13 cellular contexts compared by ENCODE assay signal in genomic region chr3:52038227-52038626, GRCh38.
"Had no signal": no experiment of that assay in that cellular context is flagged by ENCODE, and none has a peak within 500 bp of the region (broad histone marks: within the 10 kb centered on the region; RNA-seq: fewer than 3 reads in every experiment).

No MANE protein-coding gene starts in this region.

- H3K79me2 ChIP-seq: hepatocyte had no signal

- H3K36me3 ChIP-seq: right lobe of liver had no signal

- H3K27ac ChIP-seq: hepatocyte, right lobe of liver had no signal

- H3K4me3 ChIP-seq: hepatocyte, mucosa of descending colon, right lobe of liver had no signal

- DNase-seq: activated T-cell treated with anti-CD3 and anti-CD28 coated beads, Interleukin-2, amount 50 U/mL, for 1 hour; amniotic stem cell; kidney glomerular epithelial cell; mucosa of descending colon; naive thymus-derived CD8-positive, alpha-beta T cell; right lobe of liver; stimulated activated CD4-positive, alpha-beta T cell treated with anti-CD3 and anti-CD28 coated beads, Interleukin-1b, Interleukin-23, amount 100 ng/mL, for 48 hours; stimulated activated naive B cell treated with anti-CD40 and anti-IgM and Interleukin-4, amounts not matched to agents 10 μg/mL and 1 μg/mL and 100 μg/mL, for 72 hours had no signal

- H3K9me3 Mint-ChIP-seq: activated naive CD4-positive, alpha-beta T cell treated with anti-CD3 and anti-CD28 coated beads, Interleukin-2, amount 50 U/mL, for 24 hours; naive thymus-derived CD8-positive, alpha-beta T cell; stimulated activated naive B cell treated with anti-CD40 and anti-IgM and Interleukin-4, amounts not matched to agents 10 μg/mL and 1 μg/mL and 100 μg/mL, for 72 hours; T-helper 1 cell treated with Interleukin-12 subunit alpha and Interleukin-12 subunit beta and Interleukin-4 antibody, amounts not matched to agents 30 μg/mL and 1 μg/mL, for 36 hours had no signal

- H3K27ac Mint-ChIP-seq: activated naive CD4-positive, alpha-beta T cell treated with anti-CD3 and anti-CD28 coated beads, Interleukin-2, amount 50 U/mL, for 24 hours; brain; progenitor cell of endocrine pancreas; stimulated activated naive B cell treated with anti-CD40 and anti-IgM and Interleukin-4, amounts not matched to agents 10 μg/mL and 1 μg/mL and 100 μg/mL, for 72 hours; T-helper 1 cell treated with Interleukin-12 subunit alpha and Interleukin-12 subunit beta and Interleukin-4 antibody, amounts not matched to agents 30 μg/mL and 1 μg/mL, for 36 hours had no signal

- H3K27me3 ChIP-seq: hepatocyte, right lobe of liver had no signal

- H2AFZ ChIP-seq: hepatocyte had no signal

- H3K4me3 Mint-ChIP-seq: activated naive CD4-positive, alpha-beta T cell treated with anti-CD3 and anti-CD28 coated beads, Interleukin-2, amount 50 U/mL, for 24 hours; brain; naive thymus-derived CD8-positive, alpha-beta T cell; stimulated activated naive B cell treated with anti-CD40 and anti-IgM and Interleukin-4, amounts not matched to agents 10 μg/mL and 1 μg/mL and 100 μg/mL, for 72 hours; T-helper 1 cell treated with Interleukin-12 subunit alpha and Interleukin-12 subunit beta and Interleukin-4 antibody, amounts not matched to agents 30 μg/mL and 1 μg/mL, for 36 hours had no signal

- H3K36me3 Mint-ChIP-seq: activated naive CD4-positive, alpha-beta T cell treated with anti-CD3 and anti-CD28 coated beads, Interleukin-2, amount 50 U/mL, for 24 hours; brain; naive thymus-derived CD8-positive, alpha-beta T cell; stimulated activated naive B cell treated with anti-CD40 and anti-IgM and Interleukin-4, amounts not matched to agents 10 μg/mL and 1 μg/mL and 100 μg/mL, for 72 hours had no signal

- H3K27me3 Mint-ChIP-seq: activated naive CD4-positive, alpha-beta T cell treated with anti-CD3 and anti-CD28 coated beads, Interleukin-2, amount 50 U/mL, for 24 hours; naive thymus-derived CD8-positive, alpha-beta T cell had no signal

- H3K9me3 ChIP-seq: mucosa of descending colon, right lobe of liver had no signal

- H3K4me2 ChIP-seq: hepatocyte had no signal
